ENCODE assay signal across 8 cellular contexts in genomic region chr2:168246072-168246482, GRCh38. TPM values are rescaled to one million over a fixed set of nuclear protein-coding genes. Genes with fewer than 3 reads are reported as not detected.
DNase-seq lines count a peak whose midpoint lies in the region; ATAC-seq and TF ChIP-seq lines count a peak whose summit lies in the region.

No MANE protein-coding gene starts in this region.

- peak overlapping the region; percentile 75 for H3K4me3 ChIP-seq in AG04449 (ENCODE audit: low read depth, low read length)
- peak overlapping the region; percentile 50 for H3K4me3 ChIP-seq in mucosa of descending colon

- peaks cover 26% of the 10 kb centered on the region for H3K4me1 ChIP-seq in mucosa of descending colon (ENCODE audit: low read depth)

- POLR2A ChIA-PET in AG04449 (lab: Yijun Ruan, JAX) = no interaction called here

- intact Hi-C loops in mucosa of descending colon (cut with DNase I, micrococcal nuclease) = loop anchor here in 1 of 2 donors (5.0 kb wide), 1 partner anchor 91 kb away; no protein-coding TSS in a partner anchor

- ATAC-seq in mucosa of descending colon (no peak), HG02763 (IDR thresholded peaks at IDR 0.05; ENCODE audit: unreplicated experiment) (no peak), HG02938 (IDR thresholded peaks at IDR 0.05; ENCODE audit: unreplicated experiment) (no peak)

- H3K9me3 ChIP-seq in KOPT-K1 (ENCODE audit: insufficient read depth, low read length, poor library complexity, severe bottlenecking) = no peaks in the 10 kb centered on the region
- no peaks in the 10 kb centered on the region for H3K9me3 ChIP-seq in mucosa of descending colon

- CTCF ChIA-PET in AG04449 (lab: Yijun Ruan, JAX) = interaction anchor here (0.8 to 1.4 kb wide), 4 partner anchors 15 to 111 kb away, joined by 3 to 4 read pairs (median 4); no protein-coding TSS in a partner anchor

- DNase-seq in AG04449 (ENCODE audit: low read depth, low spot score) (no peak), caudate nucleus (lab: John Stamatoyannopoulos, UW) (no peak), mucosa of descending colon (no peak), amniotic stem cell (lab: John Stamatoyannopoulos, UW) (no peak), iPS-NIHi11 (ENCODE audit: low spot score) (no peak)

- H3K27ac ChIP-seq in KOPT-K1 (ENCODE audit: low read depth, low read length, poor library complexity, severe bottlenecking) = peak overlapping the region; percentile 84
- H3K27ac ChIP-seq in caudate nucleus (ENCODE audit: low read depth, low read length) = peak overlapping the region; percentile 68

- TF ChIP-seq CTCF in AG04449 (IDR thresholded peaks at IDR 0.05; ENCODE audit: insufficient read depth, low read length, missing control alignments) (no peak), mucosa of descending colon (IDR thresholded peaks at IDR 0.05) (no peak)

- H3K36me3 ChIP-seq in KOPT-K1 (ENCODE audit: insufficient read depth, low read length) (no peaks in the 10 kb centered on the region), mucosa of descending colon (ENCODE audit: low read depth) (no peaks in the 10 kb centered on the region)

RNA-seq across cellular contexts. Expression of gene STK39, which starts 1.3 kb away (rescaled TPM):
- total RNA-seq in mucosa of descending colon = 10 to 100 TPM; 36.4 to 57.5 (median 52.5) TPM
